ENCODE assay signal across 21 cellular contexts in genomic region chr5:23105021-23105420, GRCh38.
DNase-seq lines count a peak whose midpoint lies in the region; ATAC-seq and TF ChIP-seq lines count a peak whose summit lies in the region.
"Had no signal": no experiment of that assay in that cellular context is flagged by ENCODE, and none has a peak within 500 bp of the region (broad histone marks: within the 10 kb centered on the region; RNA-seq: fewer than 3 reads in every experiment).

No MANE protein-coding gene starts in this region.

- H3K27me3 Mint-ChIP-seq in MCF 10A (ENCODE audit: insufficient read depth, unreplicated experiment) (no peaks in the 10 kb centered on the region), chondrocyte (ENCODE audit: low read depth) (peaks cover 11% of the 10 kb centered on the region)
- H3K27me3 Mint-ChIP-seq: B cell; CD4-positive, alpha-beta T cell had no signal

- no peak overlapping the region for H3K23ac ChIP-seq in neuronal stem cell (ENCODE audit: low read depth, low read length, poor library complexity)

- H3K36me3 Mint-ChIP-seq in MCF 10A (ENCODE audit: insufficient read depth, unreplicated experiment) = no peaks in the 10 kb centered on the region
- H3K36me3 Mint-ChIP-seq in chondrocyte (ENCODE audit: low read depth) = no peaks in the 10 kb centered on the region
- H3K36me3 Mint-ChIP-seq: CD8-positive, alpha-beta T cell had no signal

- H3K9ac ChIP-seq in mammary epithelial cell (ENCODE audit: insufficient read depth, low read length) (no peak overlapping the region), neuronal stem cell (ENCODE audit: low read depth, low read length, poor library complexity) (peak overlapping the region; percentile 34)
- H3K9ac ChIP-seq: BLaER1 treated with 17β-estradiol and CSF1 and Interleukin-3, amounts not matched to agents 10 nM and 100 nM had no signal

- H3K4me3 Mint-ChIP-seq in MCF 10A (ENCODE audit: unreplicated experiment) (no peak overlapping the region), chondrocyte (ENCODE audit: unreplicated experiment) (no peak overlapping the region)
- H3K4me3 Mint-ChIP-seq: B cell; CD4-positive, alpha-beta T cell; CD8-positive, alpha-beta T cell had no signal

- H3K4me2 ChIP-seq in mammary epithelial cell (ENCODE audit: insufficient read depth, low read depth, low read length) (no peak overlapping the region), neuronal stem cell (ENCODE audit: insufficient read depth, low read length, poor library complexity, severe bottlenecking) (no peak overlapping the region), hepatocyte (no peak overlapping the region)
- H3K4me2 ChIP-seq: A549; BLaER1 treated with 17β-estradiol and CSF1 and Interleukin-3, amounts not matched to agents 10 nM and 100 nM had no signal

- H2BK120ac ChIP-seq in neuronal stem cell (ENCODE audit: low read depth, low read length) = no peak overlapping the region

- H3K9me3 Mint-ChIP-seq in MCF 10A (ENCODE audit: unreplicated experiment) (peaks cover 12% of the 10 kb centered on the region), chondrocyte (ENCODE audit: low read depth) (peaks cover 11% of the 10 kb centered on the region)

- H3K9me3 ChIP-seq in mammary epithelial cell (replicated peaks; ENCODE audit: insufficient read depth, low read length) (no peaks in the 10 kb centered on the region), neuronal stem cell (replicated peaks in 1 of 2; ENCODE audit: control insufficient read depth in 2 of 2, insufficient read depth in 1 of 2, low read depth in 1 of 2, low read length in 2 of 2) (no peaks in the 10 kb centered on the region), hepatocyte (ENCODE audit: low read depth) (no peaks in the 10 kb centered on the region)
- H3K9me3 ChIP-seq: A549; BLaER1 treated with 17β-estradiol and CSF1 and Interleukin-3, amounts not matched to agents 10 nM and 100 nM; Caco-2 had no signal

- H3K27me3 ChIP-seq in mammary epithelial cell (ENCODE audit: insufficient read depth, low read length) (no peaks in the 10 kb centered on the region), neuronal stem cell (ENCODE audit: control insufficient read depth in 3 of 3, insufficient read depth in 3 of 3, low read depth in 1 of 3, low read length in 3 of 3) (no peaks in the 10 kb centered on the region), hepatocyte (no peaks in the 10 kb centered on the region)
- H3K27me3 ChIP-seq: BLaER1 treated with 17β-estradiol and CSF1 and Interleukin-3, amounts not matched to agents 10 nM and 100 nM had no signal

- H3K4me1 ChIP-seq in mammary epithelial cell (ENCODE audit: insufficient read depth, low read length) = no peaks in the 10 kb centered on the region
- H3K4me1 ChIP-seq in neuronal stem cell (ENCODE audit: control insufficient read depth in 2 of 2, insufficient read depth in 1 of 2, low read depth in 1 of 2, low read length in 2 of 2) = no peaks in the 10 kb centered on the region
- H3K4me1 ChIP-seq in hepatocyte (ENCODE audit: insufficient read depth) = no peaks in the 10 kb centered on the region
- H3K4me1 ChIP-seq: A549; BLaER1 treated with 17β-estradiol and CSF1 and Interleukin-3, amounts not matched to agents 10 nM and 100 nM; Caco-2 had no signal

- no peak for DNase-seq in MCF 10A (ENCODE audit: unreplicated experiment)
- no peak for DNase-seq in mammary epithelial cell
- peak; percentile 47 for DNase-seq in chondrocyte (ENCODE audit: low spot score)
- DNase-seq in neuronal stem cell (ENCODE audit: low spot score) = no peak
- DNase-seq in posterior vena cava (ENCODE audit: low spot score) = peak; percentile 67
- no peak for DNase-seq in EL
- DNase-seq in hepatocyte (ENCODE audit: low spot score) = no peak
- DNase-seq: AML-193; Caco-2; Calu3; CD4-positive, alpha-beta T cell; CD8-positive, alpha-beta T cell; DMS79; DND-41; GF-D8 had no signal

- H4K8ac ChIP-seq in neuronal stem cell (ENCODE audit: low read depth, low read length) = no peak overlapping the region

- no peak overlapping the region for H2BK12ac ChIP-seq in neuronal stem cell (ENCODE audit: low read length)

- no peak overlapping the region for H4K91ac ChIP-seq in neuronal stem cell (ENCODE audit: low read depth, low read length, poor library complexity)

- BruUV-seq in MCF 10A (replicated peaks; lab: Mats Ljungman, UMichigan) = no TSS peak
- no TSS peak for BruUV-seq in mammary epithelial cell (replicated peaks; lab: Mats Ljungman, UMichigan)

- CTCF ChIA-PET in MCF 10A (lab: Yijun Ruan, JAX) (no interaction called here), mammary epithelial cell (lab: Charles Lee; ENCODE audit: low non-redundant PET) (no interaction called here)

- no peak overlapping the region for H2BK15ac ChIP-seq in neuronal stem cell (ENCODE audit: low read length)

- no peak overlapping the region for H3K14ac ChIP-seq in neuronal stem cell (ENCODE audit: low read length)

- TF ChIP-seq CTCF in MCF 10A (IDR thresholded peaks at IDR 0.05; ENCODE audit: unreplicated experiment) (no peak), mammary epithelial cell (conservative IDR thresholded peaks at IDR 0.05 in 1 of 2, IDR thresholded peaks at IDR 0.05 in 1 of 2; ENCODE audit: extremely low read depth in 1 of 2, insufficient read depth in 1 of 2, low read depth in 1 of 2, low read length in 2 of 2) (no peak), chondrocyte (IDR thresholded peaks at IDR 0.05) (no peak), hepatocyte (IDR thresholded peaks at IDR 0.05; ENCODE audit: poor library complexity) (no peak)

- H3K27ac ChIP-seq in mammary epithelial cell (ENCODE audit: insufficient read depth, low read depth, low read length) = no peak overlapping the region
- H3K27ac ChIP-seq in neuronal stem cell (replicated peaks; ENCODE audit: low read length) = no peak overlapping the region
- no peak overlapping the region for H3K27ac ChIP-seq in hepatocyte
- H3K27ac ChIP-seq: 22Rv1; A549; BLaER1 treated with 17β-estradiol and CSF1 and Interleukin-3, amounts not matched to agents 10 nM and 100 nM; C4-2B had no signal

- no peaks in the 10 kb centered on the region for H3K79me2 ChIP-seq in mammary epithelial cell (ENCODE audit: insufficient read depth, low read length)
- no peaks in the 10 kb centered on the region for H3K79me2 ChIP-seq in hepatocyte

- H3K4ac ChIP-seq in neuronal stem cell (ENCODE audit: low read length) = no peak overlapping the region

- in situ Hi-C loops in mammary epithelial cell (cut with MboI; ENCODE audit: low sequenced_read_pairs in 2 of 2) = no loop called here

- H3K9me2 ChIP-seq in hepatocyte (replicated peaks; ENCODE audit: insufficient read depth) = no peaks in the 10 kb centered on the region

- dilution Hi-C loops in mammary epithelial cell (cut with HindIII; ENCODE audit: low sequenced_read_pairs) = no loop called here

- no peak overlapping the region for H2BK5ac ChIP-seq in neuronal stem cell (ENCODE audit: low read length)

- H4K20me1 ChIP-seq in mammary epithelial cell (ENCODE audit: insufficient read depth, low read length) (no peaks in the 10 kb centered on the region), hepatocyte (ENCODE audit: insufficient read depth, poor library complexity, severe bottlenecking) (no peaks in the 10 kb centered on the region)
- H4K20me1 ChIP-seq: BLaER1 treated with 17β-estradiol and CSF1 and Interleukin-3, amounts not matched to agents 10 nM and 100 nM had no signal

- H3K27ac Mint-ChIP-seq in MCF 10A (ENCODE audit: low read depth, unreplicated experiment) (peak overlapping the region; percentile 49), chondrocyte (ENCODE audit: unreplicated experiment) (no peak overlapping the region)
- H3K27ac Mint-ChIP-seq: B cell; CD4-positive, alpha-beta T cell; CD8-positive, alpha-beta T cell had no signal

- H3K79me1 ChIP-seq in neuronal stem cell (ENCODE audit: low read depth, low read length) = no peaks in the 10 kb centered on the region

- no peak for ATAC-seq in HG02798 (IDR thresholded peaks at IDR 0.05; ENCODE audit: poor library complexity, unreplicated experiment)
- ATAC-seq: A549; CD8-positive, alpha-beta T cell had no signal

- no peaks in the 10 kb centered on the region for H3K4me1 Mint-ChIP-seq in MCF 10A (ENCODE audit: insufficient read depth, unreplicated experiment)
- no peaks in the 10 kb centered on the region for H3K4me1 Mint-ChIP-seq in chondrocyte (ENCODE audit: low read depth)
- H3K4me1 Mint-ChIP-seq: B cell had no signal

- H3K36me3 ChIP-seq in mammary epithelial cell (ENCODE audit: insufficient read depth, low read length) (no peaks in the 10 kb centered on the region), neuronal stem cell (replicated peaks in 1 of 2; ENCODE audit: control insufficient read depth in 2 of 2, insufficient read depth in 2 of 2, low read length in 2 of 2) (no peaks in the 10 kb centered on the region), hepatocyte (replicated peaks; ENCODE audit: insufficient read depth, low read depth) (no peaks in the 10 kb centered on the region)
- H3K36me3 ChIP-seq: BLaER1 treated with 17β-estradiol and CSF1 and Interleukin-3, amounts not matched to agents 10 nM and 100 nM had no signal

- intact Hi-C loops in MCF 10A (cut with micrococcal nuclease) (no loop called here), mammary epithelial cell (cut with micrococcal nuclease) (no loop called here), posterior vena cava (cut with DNase I) (no loop called here)

- peak overlapping the region; percentile 44 for H3K18ac ChIP-seq in neuronal stem cell (ENCODE audit: low read length)

- WGBS in mammary epithelial cell (ENCODE audit: low coverage, missing lambda C conversion rate) = 0% methylated on average over 1 of the region's 2 CpGs
- no CpG with 5 or more reads among the region's 2 CpGs for WGBS in neuronal stem cell (ENCODE audit: extremely low coverage in 2 of 2, insufficient read length in 2 of 2, insufficient replicate concordance in 1 of 2), 2 donors
- WGBS in hepatocyte (ENCODE audit: low lambda C conversion rate, missing lambda C conversion rate) = 86% methylated on average over 2 of the region's 2 CpGs

- H2AFZ ChIP-seq in mammary epithelial cell (ENCODE audit: low read depth, low read length) (no peak overlapping the region), neuronal stem cell (ENCODE audit: low read length) (no peak overlapping the region), hepatocyte (no peak overlapping the region)

- H3K4me3 ChIP-seq in mammary epithelial cell (replicated peaks in 1 of 3; ENCODE audit: insufficient read depth in 1 of 3, low read depth in 2 of 3, low read length in 3 of 3) (no peak overlapping the region), neuronal stem cell (ENCODE audit: low read length in 2 of 2) (no peak overlapping the region), hepatocyte (no peak overlapping the region)
- H3K4me3 ChIP-seq: A549; BLaER1 treated with 17β-estradiol and CSF1 and Interleukin-3, amounts not matched to agents 10 nM and 100 nM had no signal

- POLR2A ChIA-PET in MCF 10A (lab: Yijun Ruan, JAX) = no interaction called here

- no peak overlapping the region for H2AK5ac ChIP-seq in neuronal stem cell (ENCODE audit: low read depth, low read length)

Comparison
In these comparisons a context has a peak if more than half of its experiments do, and no peak if none do; other contexts are left out.
1. DNase-seq: peak in chondrocyte (single experiment) and posterior vena cava (single experiment); none in MCF 10A (single experiment), mammary epithelial cell (single experiment), neuronal stem cell (single experiment), EL (single experiment) and hepatocyte (single experiment).